Comparison of ENCODE assay signal across 1 cellular context in the genomic region with DNA sequence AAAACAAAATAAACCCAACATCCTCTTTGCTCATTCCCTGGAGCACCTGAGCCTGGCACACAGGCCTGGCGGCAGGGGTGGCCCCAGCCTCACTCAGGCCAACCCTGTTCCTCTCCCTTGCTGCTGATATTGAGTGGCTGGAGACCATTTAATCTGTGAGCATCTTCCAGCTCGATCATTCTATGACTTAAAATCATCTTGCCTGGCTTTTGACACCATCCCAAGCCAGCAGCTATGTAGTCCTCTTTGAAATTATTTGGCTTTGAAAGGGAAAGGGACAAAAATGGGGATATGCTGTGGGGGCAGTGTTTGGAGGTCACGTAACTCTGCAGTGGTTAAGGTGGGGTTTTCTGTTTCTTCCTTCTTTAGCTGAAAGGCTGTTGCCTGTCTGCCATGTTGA.
TF ChIP-seq lines count a peak whose summit lies in the region.

No MANE protein-coding gene starts in this region.

TF ChIP-seq in GM23338, 12 proteins besides CTCF, POLR2A, EP300 and RAD21 (continued from another document):
- TF ChIP-seq, protein P1, sequence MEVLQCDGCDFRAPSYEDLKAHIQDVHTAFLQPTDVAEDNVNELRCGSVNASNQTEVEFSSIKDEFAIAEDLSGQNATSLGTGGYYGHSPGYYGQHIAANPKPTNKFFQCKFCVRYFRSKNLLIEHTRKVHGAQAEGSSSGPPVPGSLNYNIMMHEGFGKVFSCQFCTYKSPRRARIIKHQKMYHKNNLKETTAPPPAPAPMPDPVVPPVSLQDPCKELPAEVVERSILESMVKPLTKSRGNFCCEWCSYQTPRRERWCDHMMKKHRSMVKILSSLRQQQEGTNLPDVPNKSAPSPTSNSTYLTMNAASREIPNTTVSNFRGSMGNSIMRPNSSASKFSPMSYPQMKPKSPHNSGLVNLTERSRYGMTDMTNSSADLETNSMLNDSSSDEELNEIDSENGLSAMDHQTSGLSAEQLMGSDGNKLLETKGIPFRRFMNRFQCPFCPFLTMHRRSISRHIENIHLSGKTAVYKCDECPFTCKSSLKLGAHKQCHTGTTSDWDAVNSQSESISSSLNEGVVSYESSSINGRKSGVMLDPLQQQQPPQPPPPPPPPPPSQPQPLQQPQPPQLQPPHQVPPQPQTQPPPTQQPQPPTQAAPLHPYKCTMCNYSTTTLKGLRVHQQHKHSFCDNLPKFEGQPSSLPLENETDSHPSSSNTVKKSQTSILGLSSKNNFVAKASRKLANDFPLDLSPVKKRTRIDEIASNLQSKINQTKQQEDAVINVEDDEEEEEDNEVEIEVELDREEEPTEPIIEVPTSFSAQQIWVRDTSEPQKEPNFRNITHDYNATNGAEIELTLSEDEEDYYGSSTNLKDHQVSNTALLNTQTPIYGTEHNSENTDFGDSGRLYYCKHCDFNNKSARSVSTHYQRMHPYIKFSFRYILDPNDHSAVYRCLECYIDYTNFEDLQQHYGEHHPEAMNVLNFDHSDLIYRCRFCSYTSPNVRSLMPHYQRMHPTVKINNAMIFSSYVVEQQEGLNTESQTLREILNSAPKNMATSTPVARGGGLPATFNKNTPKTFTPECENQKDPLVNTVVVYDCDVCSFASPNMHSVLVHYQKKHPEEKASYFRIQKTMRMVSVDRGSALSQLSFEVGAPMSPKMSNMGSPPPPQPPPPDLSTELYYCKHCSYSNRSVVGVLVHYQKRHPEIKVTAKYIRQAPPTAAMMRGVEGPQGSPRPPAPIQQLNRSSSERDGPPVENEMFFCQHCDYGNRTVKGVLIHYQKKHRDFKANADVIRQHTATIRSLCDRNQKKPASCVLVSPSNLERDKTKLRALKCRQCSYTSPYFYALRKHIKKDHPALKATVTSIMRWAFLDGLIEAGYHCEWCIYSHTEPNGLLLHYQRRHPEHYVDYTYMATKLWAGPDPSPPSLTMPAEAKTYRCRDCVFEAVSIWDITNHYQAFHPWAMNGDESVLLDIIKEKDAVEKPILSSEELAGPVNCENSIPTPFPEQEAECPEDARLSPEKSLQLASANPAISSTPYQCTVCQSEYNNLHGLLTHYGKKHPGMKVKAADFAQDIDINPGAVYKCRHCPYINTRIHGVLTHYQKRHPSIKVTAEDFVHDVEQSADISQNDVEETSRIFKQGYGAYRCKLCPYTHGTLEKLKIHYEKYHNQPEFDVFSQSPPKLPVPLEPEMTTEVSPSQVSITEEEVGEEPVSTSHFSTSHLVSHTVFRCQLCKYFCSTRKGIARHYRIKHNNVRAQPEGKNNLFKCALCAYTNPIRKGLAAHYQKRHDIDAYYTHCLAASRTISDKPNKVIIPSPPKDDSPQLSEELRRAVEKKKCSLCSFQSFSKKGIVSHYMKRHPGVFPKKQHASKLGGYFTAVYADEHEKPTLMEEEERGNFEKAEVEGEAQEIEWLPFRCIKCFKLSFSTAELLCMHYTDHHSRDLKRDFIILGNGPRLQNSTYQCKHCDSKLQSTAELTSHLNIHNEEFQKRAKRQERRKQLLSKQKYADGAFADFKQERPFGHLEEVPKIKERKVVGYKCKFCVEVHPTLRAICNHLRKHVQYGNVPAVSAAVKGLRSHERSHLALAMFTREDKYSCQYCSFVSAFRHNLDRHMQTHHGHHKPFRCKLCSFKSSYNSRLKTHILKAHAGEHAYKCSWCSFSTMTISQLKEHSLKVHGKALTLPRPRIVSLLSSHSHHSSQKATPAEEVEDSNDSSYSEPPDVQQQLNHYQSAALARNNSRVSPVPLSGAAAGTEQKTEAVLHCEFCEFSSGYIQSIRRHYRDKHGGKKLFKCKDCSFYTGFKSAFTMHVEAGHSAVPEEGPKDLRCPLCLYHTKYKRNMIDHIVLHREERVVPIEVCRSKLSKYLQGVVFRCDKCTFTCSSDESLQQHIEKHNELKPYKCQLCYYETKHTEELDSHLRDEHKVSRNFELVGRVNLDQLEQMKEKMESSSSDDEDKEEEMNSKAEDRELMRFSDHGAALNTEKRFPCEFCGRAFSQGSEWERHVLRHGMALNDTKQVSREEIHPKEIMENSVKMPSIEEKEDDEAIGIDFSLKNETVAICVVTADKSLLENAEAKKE (CRISPR knock-in tag; IDR thresholded peaks at IDR 0.05), result no peak
- TF ChIP-seq, protein P2, sequence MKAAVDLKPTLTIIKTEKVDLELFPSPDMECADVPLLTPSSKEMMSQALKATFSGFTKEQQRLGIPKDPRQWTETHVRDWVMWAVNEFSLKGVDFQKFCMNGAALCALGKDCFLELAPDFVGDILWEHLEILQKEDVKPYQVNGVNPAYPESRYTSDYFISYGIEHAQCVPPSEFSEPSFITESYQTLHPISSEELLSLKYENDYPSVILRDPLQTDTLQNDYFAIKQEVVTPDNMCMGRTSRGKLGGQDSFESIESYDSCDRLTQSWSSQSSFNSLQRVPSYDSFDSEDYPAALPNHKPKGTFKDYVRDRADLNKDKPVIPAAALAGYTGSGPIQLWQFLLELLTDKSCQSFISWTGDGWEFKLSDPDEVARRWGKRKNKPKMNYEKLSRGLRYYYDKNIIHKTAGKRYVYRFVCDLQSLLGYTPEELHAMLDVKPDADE (IDR thresholded peaks at IDR 0.05), result no peak
- no peak for TF ChIP-seq EZH2 (IDR thresholded peaks at IDR 0.05; ENCODE audit: low read depth, unreplicated experiment)
- no peak for TF ChIP-seq STAT1 (IDR thresholded peaks at IDR 0.05; ENCODE audit: unreplicated experiment)
- TF ChIP-seq POLR2AphosphoS5 (IDR thresholded peaks at IDR 0.05; ENCODE audit: low read depth), result no peak
- no peak for TF ChIP-seq ZNF114 (CRISPR knock-in tag; IDR thresholded peaks at IDR 0.05)
- TF ChIP-seq ZNF331 (CRISPR knock-in tag; IDR thresholded peaks at IDR 0.05; ENCODE audit: low read depth), result no peak
- TF ChIP-seq EZH2phosphoT487 (IDR thresholded peaks at IDR 0.05; ENCODE audit: unreplicated experiment), result no peak
- TF ChIP-seq JUNB (IDR thresholded peaks at IDR 0.05; ENCODE audit: unreplicated experiment), result no peak
- TF ChIP-seq, protein P3, sequence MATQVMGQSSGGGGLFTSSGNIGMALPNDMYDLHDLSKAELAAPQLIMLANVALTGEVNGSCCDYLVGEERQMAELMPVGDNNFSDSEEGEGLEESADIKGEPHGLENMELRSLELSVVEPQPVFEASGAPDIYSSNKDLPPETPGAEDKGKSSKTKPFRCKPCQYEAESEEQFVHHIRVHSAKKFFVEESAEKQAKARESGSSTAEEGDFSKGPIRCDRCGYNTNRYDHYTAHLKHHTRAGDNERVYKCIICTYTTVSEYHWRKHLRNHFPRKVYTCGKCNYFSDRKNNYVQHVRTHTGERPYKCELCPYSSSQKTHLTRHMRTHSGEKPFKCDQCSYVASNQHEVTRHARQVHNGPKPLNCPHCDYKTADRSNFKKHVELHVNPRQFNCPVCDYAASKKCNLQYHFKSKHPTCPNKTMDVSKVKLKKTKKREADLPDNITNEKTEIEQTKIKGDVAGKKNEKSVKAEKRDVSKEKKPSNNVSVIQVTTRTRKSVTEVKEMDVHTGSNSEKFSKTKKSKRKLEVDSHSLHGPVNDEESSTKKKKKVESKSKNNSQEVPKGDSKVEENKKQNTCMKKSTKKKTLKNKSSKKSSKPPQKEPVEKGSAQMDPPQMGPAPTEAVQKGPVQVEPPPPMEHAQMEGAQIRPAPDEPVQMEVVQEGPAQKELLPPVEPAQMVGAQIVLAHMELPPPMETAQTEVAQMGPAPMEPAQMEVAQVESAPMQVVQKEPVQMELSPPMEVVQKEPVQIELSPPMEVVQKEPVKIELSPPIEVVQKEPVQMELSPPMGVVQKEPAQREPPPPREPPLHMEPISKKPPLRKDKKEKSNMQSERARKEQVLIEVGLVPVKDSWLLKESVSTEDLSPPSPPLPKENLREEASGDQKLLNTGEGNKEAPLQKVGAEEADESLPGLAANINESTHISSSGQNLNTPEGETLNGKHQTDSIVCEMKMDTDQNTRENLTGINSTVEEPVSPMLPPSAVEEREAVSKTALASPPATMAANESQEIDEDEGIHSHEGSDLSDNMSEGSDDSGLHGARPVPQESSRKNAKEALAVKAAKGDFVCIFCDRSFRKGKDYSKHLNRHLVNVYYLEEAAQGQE (IDR thresholded peaks at IDR 0.05; ENCODE audit: unreplicated experiment), result no peak
